ENCODE assay signal across 15 cellular contexts in genomic region chr22:30460555-30460954, GRCh38. TPM values are rescaled to one million over a fixed set of nuclear protein-coding genes. Genes with fewer than 3 reads are reported as not detected.
DNase-seq lines count a peak whose midpoint lies in the region; ATAC-seq and TF ChIP-seq lines count a peak whose summit lies in the region.
"Not testable (repeated sequence)": the region's sequence is repeated elsewhere in the genome, so short reads cannot be mapped to it uniquely, and the experiment has no call there.
"Had no signal": no experiment of that assay in that cellular context is flagged by ENCODE, and none has a peak within 500 bp of the region (broad histone marks: within the 10 kb centered on the region; RNA-seq: fewer than 3 reads in every experiment).

No MANE protein-coding gene starts in this region.

- not testable (repeated sequence) for H3K9me3 ChIP-seq in right lobe of liver

- peaks cover 0 to 39% (median 10%) of the 10 kb centered on the region in 4 donors for H3K4me1 ChIP-seq in right lobe of liver

- H3K4me3 ChIP-seq in right lobe of liver, result not testable (repeated sequence)

- TF ChIP-seq POLR2A in right lobe of liver (IDR thresholded peaks at IDR 0.05), result not testable (repeated sequence)

- TF ChIP-seq CTCF in C4-2B (conservative IDR thresholded peaks at IDR 0.05); right lobe of liver (IDR thresholded peaks at IDR 0.05): not testable (repeated sequence)

- peak overlapping the region; percentile 11; the same call in 1 of the 2 replicates for H3K27ac ChIP-seq in C4-2B
- H3K27ac ChIP-seq in right lobe of liver, result not testable (repeated sequence)

- not testable (repeated sequence) for H3K36me3 ChIP-seq in right lobe of liver

- not testable (repeated sequence) for ATAC-seq in Right ventricle myocardium inferior
- ATAC-seq in left lobe of liver, result peak; percentile 56
- ATAC-seq in right lobe of liver, result peak in 1 of 4 donors; percentile 67

- DNase-seq in Right ventricle myocardium inferior (ENCODE audit: missing footprints) (peak; percentile 9), left lobe of liver (ENCODE audit: low spot score) (peak; percentile 60), right lobe of liver (peak in 2 of 3 donors; percentile 66 to 75)

- 15% methylated on average over 5 of the region's 6 CpGs for WGBS in right lobe of liver (ENCODE audit: insufficient coverage, low coverage, low lambda C conversion rate, missing lambda C conversion rate)

- intact Hi-C loops in Right ventricle myocardium inferior (cut with DNase I); right lobe of liver (cut with DNase I): not testable (repeated sequence)

- H3K27me3 ChIP-seq in right lobe of liver, result not testable (repeated sequence)

RNA-seq across cellular contexts. Expression of gene SEC14L3, which starts 11.3 kb away (rescaled TPM):
- total RNA-seq in Right ventricle myocardium inferior (not detected), left lobe of liver (0.60 TPM), right lobe of liver (1 to 10 TPM in 1 of 6 experiments, under 1 TPM in 3, not detected in 2; 0.31 to 1.1 (median 0.55) TPM)
- total RNA-seq: A172; A673; B cell; Caco-2; Calu3; CD4-positive, alpha-beta memory T cell; CD4-positive, alpha-beta T cell; CD4-positive, CD25-positive, alpha-beta regulatory T cell; CD8-positive, alpha-beta memory T cell; CD8-positive, alpha-beta T cell; Daoy had no signal

RNA-seq across cellular contexts. Expression of gene MTFP1, which starts 35.0 kb away (rescaled TPM):
- 18.2 TPM for total RNA-seq in Right ventricle myocardium inferior
- 6.3 TPM for total RNA-seq in left lobe of liver
- total RNA-seq in right lobe of liver, result 10 to 100 TPM in 3 of 6 experiments, 1 to 10 TPM in 3; 4.2 to 30.1 (median 9.1) TPM

RNA-seq across cellular contexts. Expression of gene SEC14L4, which starts 44.9 kb away (rescaled TPM):
- not detected for total RNA-seq in Right ventricle myocardium inferior
- 29.1 TPM for total RNA-seq in left lobe of liver
- total RNA-seq in right lobe of liver, result 10 to 100 TPM in 5 of 6 experiments, 1 to 10 TPM in 1; 9.4 to 27.7 (median 17.9) TPM
- total RNA-seq: A172; A673; B cell; Caco-2; CD4-positive, alpha-beta memory T cell; CD4-positive, alpha-beta T cell; CD4-positive, CD25-positive, alpha-beta regulatory T cell; CD8-positive, alpha-beta memory T cell; CD8-positive, alpha-beta T cell had no signal

Comparison
In these comparisons a context has a peak if more than half of its experiments do, and no peak if none do; other contexts are left out.
1. DNase-seq: peak in every context shown above with its lines; median percentile 70 in right lobe of liver; 60 in left lobe of liver; 9 in Right ventricle myocardium inferior.
2. RNA of gene SEC14L4, which starts 44.9 kb away (total RNA-seq): 29.1 TPM in left lobe of liver (single experiment) and 9.4 to 27.7 TPM in right lobe of liver; not detected in Right ventricle myocardium inferior (single experiment); every median in the first group is over 10 times any median in the second.